Comparison of ENCODE assay signal across 7 cellular contexts in genomic region chr12:6180300-6181051, GRCh38. TPM values are rescaled to one million over a fixed set of nuclear protein-coding genes. Genes with fewer than 3 reads are reported as not detected.
DNase-seq lines count a peak whose midpoint lies in the region; ATAC-seq and TF ChIP-seq lines count a peak whose summit lies in the region.

No MANE protein-coding gene starts in this region.

- WGBS in mesenchymal stem cell, result 33% methylated on average over 21 of the region's 21 CpGs

- H3K36me3 ChIP-seq in NT2/D1 (ENCODE audit: insufficient read depth, insufficient read length, low read length) (no peaks in the 10 kb centered on the region), mesenchymal stem cell (ENCODE audit: control insufficient read depth in 1 of 2, insufficient read depth in 2 of 2, low read depth in 1 of 2, low read length in 2 of 2) (no peaks in the 10 kb centered on the region), upper lobe of right lung (no peaks in the 10 kb centered on the region)

- intact Hi-C loops in upper lobe of right lung (cut with DNase I), result no loop called here

- no peak for TF ChIP-seq CTCF in upper lobe of right lung (IDR thresholded peaks at IDR 0.05)

- H2BK15ac ChIP-seq in mesenchymal stem cell (ENCODE audit: low read depth, poor library complexity, severe bottlenecking), result peak overlapping the region; percentile 99

- peak overlapping the region; percentile 97 for H2BK120ac ChIP-seq in mesenchymal stem cell (ENCODE audit: low read depth, low read length)

- H3K79me1 ChIP-seq in mesenchymal stem cell (replicated peaks; ENCODE audit: low read length, poor library complexity, severe bottlenecking), result no peaks in the 10 kb centered on the region

- peak overlapping the region; percentile 16 for H2AFZ ChIP-seq in mesenchymal stem cell (ENCODE audit: low read depth, low read length)

- H3K9me3 ChIP-seq in NT2/D1 (ENCODE audit: insufficient read depth, low read length), result no peaks in the 10 kb centered on the region
- H3K9me3 ChIP-seq in mesenchymal stem cell (ENCODE audit: control insufficient read depth, low read length), result no peaks in the 10 kb centered on the region
- no peaks in the 10 kb centered on the region for H3K9me3 ChIP-seq in upper lobe of right lung

- peak overlapping the region in 1 of 2 experiments; percentile 95 for H3K14ac ChIP-seq in mesenchymal stem cell (ENCODE audit: low read length in 2 of 2)

- peak overlapping the region in 1 of 2 experiments; percentile 91 for H3K23ac ChIP-seq in mesenchymal stem cell (ENCODE audit: low read length in 2 of 2)

- peak; percentile 6 for ATAC-seq in upper lobe of right lung
- ATAC-seq in activated T-cell treated with anti-CD3 and anti-CD28 coated beads, Interleukin-2, amount 50 U/mL, for 72 hours (replicated peaks in 1 of 2), result no peak

- H3K4ac ChIP-seq in mesenchymal stem cell (ENCODE audit: low read depth in 1 of 2, low read length in 2 of 2), result peak overlapping the region; percentile 79 to 100

- H2BK5ac ChIP-seq in mesenchymal stem cell (ENCODE audit: low read depth, low read length, poor library complexity, severe bottlenecking), result no peak overlapping the region

- H3K27me3 ChIP-seq in NT2/D1 (ENCODE audit: insufficient read depth, insufficient read length) (no peaks in the 10 kb centered on the region), mesenchymal stem cell (ENCODE audit: control insufficient read depth in 1 of 2, insufficient read depth in 1 of 2, low read length in 2 of 2) (no peaks in the 10 kb centered on the region), upper lobe of right lung (no peaks in the 10 kb centered on the region)

- H3K9ac ChIP-seq in NT2/D1 (ENCODE audit: insufficient read length, low read depth) (peak overlapping the region; percentile 29), mesenchymal stem cell (ENCODE audit: low read length) (peak overlapping the region; percentile 12)

- no peak overlapping the region for H2AK5ac ChIP-seq in mesenchymal stem cell (ENCODE audit: low read length, severe bottlenecking)

- H3K18ac ChIP-seq in mesenchymal stem cell (ENCODE audit: low read depth in 1 of 2, low read length in 2 of 2), result peak overlapping the region; percentile 84 to 94

- H3K4me3 ChIP-seq in NT2/D1 (ENCODE audit: insufficient read length, low read depth) (no peak overlapping the region), mesenchymal stem cell (ENCODE audit: insufficient read depth in 1 of 2, low read depth in 1 of 2, low read length in 2 of 2) (no peak overlapping the region), upper lobe of right lung (no peak overlapping the region)

- no peak overlapping the region for H3K4me2 ChIP-seq in mesenchymal stem cell (ENCODE audit: low read length, poor library complexity, severe bottlenecking)

- H3K27ac ChIP-seq in mesenchymal stem cell (ENCODE audit: low read length, poor library complexity, severe bottlenecking) (peak overlapping the region; percentile 35), upper lobe of right lung (peak overlapping the region; percentile 80)

- H3K27ac Mint-ChIP-seq in activated T-cell treated with anti-CD3 and anti-CD28 coated beads, Interleukin-2, amount 50 U/mL, for 72 hours, result no peak overlapping the region

- H4K8ac ChIP-seq in mesenchymal stem cell (ENCODE audit: low read length), result peak overlapping the region; percentile 98

- no peaks in the 10 kb centered on the region for H3K4me1 Mint-ChIP-seq in activated T-cell treated with anti-CD3 and anti-CD28 coated beads, Interleukin-2, amount 50 U/mL, for 72 hours (ENCODE audit: low read depth)

- H4K91ac ChIP-seq in mesenchymal stem cell (ENCODE audit: low read length), result peak overlapping the region; percentile 95

- peaks cover 18% of the 10 kb centered on the region for H3K4me1 ChIP-seq in NT2/D1 (ENCODE audit: insufficient read depth, insufficient read length)
- H3K4me1 ChIP-seq in mesenchymal stem cell (ENCODE audit: control insufficient read depth, insufficient read depth, low read depth, low read length), result peaks cover 40% of the 10 kb centered on the region
- peaks cover 53% of the 10 kb centered on the region for H3K4me1 ChIP-seq in upper lobe of right lung

- peak overlapping the region; percentile 91 to 99 for H2BK12ac ChIP-seq in mesenchymal stem cell (ENCODE audit: low read length in 2 of 2)

- no peaks in the 10 kb centered on the region for H3K9me3 Mint-ChIP-seq in activated T-cell treated with anti-CD3 and anti-CD28 coated beads, Interleukin-2, amount 50 U/mL, for 72 hours

- no peak overlapping the region for H3K4me3 Mint-ChIP-seq in activated T-cell treated with anti-CD3 and anti-CD28 coated beads, Interleukin-2, amount 50 U/mL, for 72 hours

- no peaks in the 10 kb centered on the region for H3K27me3 Mint-ChIP-seq in activated T-cell treated with anti-CD3 and anti-CD28 coated beads, Interleukin-2, amount 50 U/mL, for 72 hours (ENCODE audit: low read depth)

- no peaks in the 10 kb centered on the region for H3K36me3 Mint-ChIP-seq in activated T-cell treated with anti-CD3 and anti-CD28 coated beads, Interleukin-2, amount 50 U/mL, for 72 hours (ENCODE audit: insufficient read depth in 2 of 2)

- no peak for DNase-seq in NT2/D1 (ENCODE audit: low read depth, low spot score)
- peak; percentile 63 for DNase-seq in ecto neural progenitor cell (ENCODE audit: low spot score)
- peak; percentile 90 for DNase-seq in mesenchymal stem cell
- peak; percentile 76 for DNase-seq in upper lobe of right lung
- no peak for DNase-seq in NCI-H82 (lab: John Stamatoyannopoulos, UW)
- DNase-seq in activated T-cell treated with anti-CD3 and anti-CD28 coated beads, Interleukin-2, amount 50 U/mL, for 72 hours, result no peak
- DNase-seq in NCI-H69 (lab: John Stamatoyannopoulos, UW), result no peak

RNA-seq across cellular contexts. Expression of gene CD9, which starts 19.7 kb away (rescaled TPM):
- polyA plus RNA-seq in mesenchymal stem cell (2013, experiment 1 of 2), result 253 TPM
- polyA plus RNA-seq in mesenchymal stem cell (2013, experiment 2 of 2), result 270 TPM
- total RNA-seq in upper lobe of right lung, result 445 TPM
- 1 to 10 TPM; 6.1 to 8.4 TPM for total RNA-seq in activated T-cell treated with anti-CD3 and anti-CD28 coated beads, Interleukin-2, amount 50 U/mL, for 72 hours

RNA-seq across cellular contexts. Expression of gene VWF, which starts 56.0 kb away (rescaled TPM):
- polyA plus RNA-seq in mesenchymal stem cell (2013, experiment 1 of 2), result 0.07 TPM
- 0.12 TPM for polyA plus RNA-seq in mesenchymal stem cell (2013, experiment 2 of 2)
- total RNA-seq in upper lobe of right lung, result 729 TPM
- total RNA-seq in activated T-cell treated with anti-CD3 and anti-CD28 coated beads, Interleukin-2, amount 50 U/mL, for 72 hours, result under 1 TPM; 0.02 TPM

Comparison
In these comparisons a context has a peak if more than half of its experiments do, and no peak if none do; other contexts are left out.
1. DNase-seq: peak in ecto neural progenitor cell (single experiment), mesenchymal stem cell (single experiment) and upper lobe of right lung (single experiment); none in NT2/D1 (single experiment), NCI-H82 (single experiment), activated T-cell treated with anti-CD3 and anti-CD28 coated beads, Interleukin-2, amount 50 U/mL, for 72 hours (0 of 2) and NCI-H69 (single experiment).
2. RNA of gene CD9, which starts 19.7 kb away (total RNA-seq): 445 TPM in upper lobe of right lung (single experiment); 6.1 to 8.4 TPM in activated T-cell treated with anti-CD3 and anti-CD28 coated beads, Interleukin-2, amount 50 U/mL, for 72 hours; every median in the first group is over 10 times any median in the second.
3. RNA of gene VWF, which starts 56.0 kb away (total RNA-seq): 729 TPM in upper lobe of right lung (single experiment); 0.02 TPM in activated T-cell treated with anti-CD3 and anti-CD28 coated beads, Interleukin-2, amount 50 U/mL, for 72 hours; every median in the first group is over 100 times any median in the second.